Comparison of ENCODE assay signal across 12 cellular contexts in genomic region chr6:138569970-138570715, GRCh38.
DNase-seq lines count a peak whose midpoint lies in the region; TF ChIP-seq lines count a peak whose summit lies in the region.
"Had no signal": no experiment of that assay in that cellular context is flagged by ENCODE, and none has a peak within 500 bp of the region (broad histone marks: within the 10 kb centered on the region; RNA-seq: fewer than 3 reads in every experiment).

No MANE protein-coding gene starts in this region.

- H3K9me3 ChIP-seq in adipocyte (ENCODE audit: control insufficient read depth, low read length) (no peaks in the 10 kb centered on the region), iPS-18c (ENCODE audit: control insufficient read depth, insufficient read depth, low read length) (no peaks in the 10 kb centered on the region), stomach (no peaks in the 10 kb centered on the region)
- H3K9me3 ChIP-seq: thyroid gland had no signal

- TF ChIP-seq CTCF in stomach (IDR thresholded peaks at IDR 0.05): no peak

- H3K9ac ChIP-seq in adipocyte (ENCODE audit: low read length): no peak overlapping the region

- no peak for TF ChIP-seq POLR2A in stomach (IDR thresholded peaks at IDR 0.05)

- peaks cover 16% of the 10 kb centered on the region for H3K4me1 ChIP-seq in adipocyte (ENCODE audit: control insufficient read depth, insufficient read depth, low read length)
- peaks cover 0 to 46% (median 21%) of the 10 kb centered on the region in 4 donors for H3K4me1 ChIP-seq in stomach
- H3K4me1 ChIP-seq: thyroid gland had no signal

- intact Hi-C loops in stomach (cut with DNase I; ENCODE audit: low total_unique reads): no loop called here

- no peaks in the 10 kb centered on the region for H3K36me3 ChIP-seq in adipocyte (ENCODE audit: control insufficient read depth, insufficient read depth, low read length, severe bottlenecking)
- no peaks in the 10 kb centered on the region for H3K36me3 ChIP-seq in stomach
- H3K36me3 ChIP-seq: thyroid gland had no signal

- peak overlapping the region; percentile 79 for H3K4me3 ChIP-seq in adipocyte (ENCODE audit: low read length)
- peak overlapping the region; percentile 22; the same call in 1 of the 2 replicates for H3K4me3 ChIP-seq in iPS-18c (ENCODE audit: insufficient read depth, low read depth, low read length)
- H3K4me3 ChIP-seq in stomach: peak overlapping the region; percentile 1 to 49 (median 44)
- H3K4me3 ChIP-seq: thyroid gland had no signal

- 18 to 52% (median 36%) methylated on average over 6 of the region's 6 CpGs for WGBS in stomach, 5 donors

- no peaks in the 10 kb centered on the region for H3K27me3 ChIP-seq in adipocyte (replicated peaks; ENCODE audit: control insufficient read depth, insufficient read depth, low read length)
- peaks cover 0 to 4% (median 0%) of the 10 kb centered on the region in 3 donors for H3K27me3 ChIP-seq in stomach
- H3K27me3 ChIP-seq: thyroid gland had no signal

- no peak for TF ChIP-seq EP300 in stomach (IDR thresholded peaks at IDR 0.05)

- peak; percentile 33 for DNase-seq in NCI-H1092 treated with DMSO at 0.1 percent for 48 hours (lab: John Stamatoyannopoulos, UW)
- DNase-seq in NCI-H1092 (lab: John Stamatoyannopoulos, UW): no peak
- DNase-seq in adipocyte (ENCODE audit: low read depth): no peak
- no peak for DNase-seq in stomach
- DNase-seq in NCI-H510A treated with DMSO at 0.1 percent for 48 hours (lab: John Stamatoyannopoulos, UW): no peak
- DNase-seq in effector CD4-positive, alpha-beta T cell: no peak
- no peak for DNase-seq in mucosa of gallbladder (ENCODE audit: low spot score)
- DNase-seq: CD4-positive, alpha-beta memory T cell; stimulated activated CD4-positive, alpha-beta T cell treated with anti-CD3 and anti-CD28 coated beads, Interleukin-1b, Interleukin-23, amount 100 ng/mL, for 48 hours; thyroid gland had no signal

- H3K27ac ChIP-seq in stomach: peak overlapping the region; percentile 26 to 85 (median 72)
- H3K27ac ChIP-seq: 22Rv1, thyroid gland had no signal

Comparison
In these comparisons a context has a peak if more than half of its experiments do, and no peak if none do; other contexts are left out.
1. H3K4me3 ChIP-seq: peak in every context shown above with its lines; median percentile 79 in adipocyte; 44 in stomach; 22 in iPS-18c.